In genomic region chr17:48012151-48012520, GRCh38 we compare ENCODE assay signal across 1 cellular context.
TF ChIP-seq lines count a peak whose summit lies in the region.

No MANE protein-coding gene starts in this region.

TF ChIP-seq in HepG2, 621 proteins besides CTCF, POLR2A, EP300 and RAD21:
- TF ChIP-seq ZNF687 (CRISPR knock-in tag; IDR thresholded peaks at IDR 0.05) (peak; percentile 33; the same call in 1 of the 2 replicates), MYPOP (CRISPR knock-in tag; IDR thresholded peaks at IDR 0.05) (peak; percentile 96), ZNF224 (CRISPR knock-in tag; IDR thresholded peaks at IDR 0.05) (no peak), SMARCE1 (IDR thresholded peaks at IDR 0.05; ENCODE audit: borderline replicate concordance) (no peak), ZSCAN5A (CRISPR knock-in tag; IDR thresholded peaks at IDR 0.05; ENCODE audit: borderline replicate concordance) (no peak), RFX3 (CRISPR knock-in tag; IDR thresholded peaks at IDR 0.05) (peak; percentile 82), ZFP37 (CRISPR knock-in tag; IDR thresholded peaks at IDR 0.05; ENCODE audit: borderline replicate concordance) (no peak), GABPB1 (CRISPR knock-in tag; IDR thresholded peaks at IDR 0.05) (peak; percentile 31; the same call in 1 of the 2 replicates), SAP130 (CRISPR knock-in tag; IDR thresholded peaks at IDR 0.05; ENCODE audit: low read depth) (peak; percentile 41; the same call in 1 of the 2 replicates), ZNF180 (CRISPR knock-in tag; IDR thresholded peaks at IDR 0.05; ENCODE audit: borderline replicate concordance, low read depth) (no peak), HNRNPLL (IDR thresholded peaks at IDR 0.05; ENCODE audit: low read depth, low read length, poor library complexity, severe bottlenecking) (peak; percentile 92), ZFP1 (CRISPR knock-in tag; IDR thresholded peaks at IDR 0.05) (no peak), TGIF2 (CRISPR knock-in tag; IDR thresholded peaks at IDR 0.05) (no peak), ZNF768 (CRISPR knock-in tag; IDR thresholded peaks at IDR 0.05) (0 out of 2 replicates have a peak, but pooled peaks have one; percentile 14), JDP2 (CRISPR knock-in tag; IDR thresholded peaks at IDR 0.05; ENCODE audit: borderline replicate concordance) (no peak), ZSCAN9 (CRISPR knock-in tag; IDR thresholded peaks at IDR 0.05; ENCODE audit: borderline replicate concordance) (no peak), RFX1 (IDR thresholded peaks at IDR 0.05) (peak; percentile 73), DZIP1 (CRISPR knock-in tag; IDR thresholded peaks at IDR 0.05) (0 out of 2 replicates have a peak, but pooled peaks have one; percentile 42), HNRNPK (IDR thresholded peaks at IDR 0.05; ENCODE audit: low read depth, low read length, poor library complexity, severe bottlenecking) (peak; percentile 92), ZBTB14 (CRISPR knock-in tag; IDR thresholded peaks at IDR 0.05) (0 out of 2 replicates have a peak, but pooled peaks have one; percentile 37), SP140L (CRISPR knock-in tag; IDR thresholded peaks at IDR 0.05; ENCODE audit: borderline replicate concordance) (no peak), ARNTL (CRISPR knock-in tag; IDR thresholded peaks at IDR 0.05) (no peak), ZNF800 (CRISPR knock-in tag; IDR thresholded peaks at IDR 0.05) (0 out of 2 replicates have a peak, but pooled peaks have one; percentile 30), ZBTB25 (CRISPR knock-in tag; IDR thresholded peaks at IDR 0.05) (no peak), TAF15 (IDR thresholded peaks at IDR 0.05; ENCODE audit: low read depth, low read length, poor library complexity, severe bottlenecking) (no peak), MXI1 (IDR thresholded peaks at IDR 0.05; ENCODE audit: borderline replicate concordance, low read depth, low read length) (peak; percentile 70; the same call in 2 of the 3 replicates)
